In genomic region chr17:41082565-41083136, GRCh38 we compare ENCODE assay signal across 23 cellular contexts. TPM values are rescaled to one million over a fixed set of nuclear protein-coding genes. Genes with fewer than 3 reads are reported as not detected.
DNase-seq lines count a peak whose midpoint lies in the region; TF ChIP-seq lines count a peak whose summit lies in the region.
"Had no signal": no experiment of that assay in that cellular context is flagged by ENCODE, and none has a peak within 500 bp of the region (broad histone marks: within the 10 kb centered on the region; RNA-seq: fewer than 3 reads in every experiment).

No MANE protein-coding gene starts in this region.

- POLR2A ChIA-PET in RWPE1 (lab: Yijun Ruan, JAX; ENCODE audit: low non-redundant PET) = no interaction called here

- no peak overlapping the region for H3K27ac ChIP-seq in RWPE1
- no peak overlapping the region for H3K27ac ChIP-seq in ascending aorta
- H3K27ac ChIP-seq: skin epidermis, stomach, upper lobe of right lung had no signal

- H3K27me3 ChIP-seq in ascending aorta = no peaks in the 10 kb centered on the region
- H3K27me3 ChIP-seq: stomach, upper lobe of right lung had no signal

- CTCF ChIA-PET in RWPE1 (lab: Yijun Ruan, JAX) = no interaction called here

- H3K9me3 ChIP-seq in ascending aorta = no peaks in the 10 kb centered on the region
- H3K9me3 ChIP-seq: stomach, upper lobe of right lung had no signal

- no peaks in the 10 kb centered on the region for H3K4me1 ChIP-seq in ascending aorta
- H3K4me1 ChIP-seq: stomach, upper lobe of right lung had no signal

- no peaks in the 10 kb centered on the region for H3K36me3 ChIP-seq in ascending aorta
- H3K36me3 ChIP-seq: stomach, upper lobe of right lung had no signal

- no peak overlapping the region for H3K4me3 ChIP-seq in ascending aorta
- H3K4me3 ChIP-seq: skin epidermis, stomach, upper lobe of right lung had no signal

- intact Hi-C loops in ascending aorta (cut with DNase I) = no loop called here

- DNase-seq in A172 (ENCODE audit: low spot score) (peak; percentile 49), HCEC 1CT (peak; percentile 24), RWPE1 (ENCODE audit: low spot score) (peak; percentile 30), foreskin melanocyte (peak; percentile 96), ascending aorta (ENCODE audit: low spot score in 2 of 2) (no peak), NCI-H2227 (lab: John Stamatoyannopoulos, UW; ENCODE audit: unreplicated experiment) (no peak), Ammon's horn (ENCODE audit: low spot score) (no peak), NCI-H774 (lab: John Stamatoyannopoulos, UW) (no peak)
- DNase-seq: ACHN; activated CD4-positive, alpha-beta T cell treated with anti-CD3 and anti-CD28 coated beads for 4 hours; CD4-positive, alpha-beta T cell; naive thymus-derived CD8-positive, alpha-beta T cell; NCI-H1048; NCI-H2081; NCI-H526 treated with DMSO at 0.1 percent for 48 hours; posterior cingulate gyrus; stimulated activated CD4-positive, alpha-beta T cell treated with anti-CD3 and anti-CD28 coated beads, Interleukin-4, amount 100 ng/mL, for 1 hour; stomach; upper lobe of right lung had no signal

- TF ChIP-seq CTCF in RWPE1 (conservative IDR thresholded peaks at IDR 0.05; ENCODE audit: low read depth) (no peak), ascending aorta (IDR thresholded peaks at IDR 0.05) (no peak)

RNA-seq across cellular contexts. Expression of gene KRTAP4-7, which starts 1.3 kb away (rescaled TPM):
- not detected in 2 replicates for total RNA-seq in A172 (2014; rRNA removed; shearing (Covaris generic))
- total RNA-seq in ascending aorta = not detected
- total RNA-seq: activated T-helper 1 cell treated with anti-CD3 and anti-CD28 coated beads, Interleukin-12 subunit alpha, Interleukin-12 subunit beta, Interleukin-2, Interleukin-4 antibody, amounts not matched to agents 30 ng/mL and 10 ng/mL and 1 ng/mL, durations not matched to agents 14 hours and 24 hours and 36 hours; CD4-positive, alpha-beta T cell; fibroblast of villous mesenchyme; kidney epithelial cell; naive thymus-derived CD8-positive, alpha-beta T cell; stomach; upper lobe of right lung had no signal

RNA-seq across cellular contexts. Expression of gene KRTAP4-8, which starts 15.3 kb away (rescaled TPM):
- not detected in 2 replicates for total RNA-seq in A172 (2014; rRNA removed; shearing (Covaris generic))
- not detected for total RNA-seq in ascending aorta
- total RNA-seq: activated T-helper 1 cell treated with anti-CD3 and anti-CD28 coated beads, Interleukin-12 subunit alpha, Interleukin-12 subunit beta, Interleukin-2, Interleukin-4 antibody, amounts not matched to agents 30 ng/mL and 10 ng/mL and 1 ng/mL, durations not matched to agents 14 hours and 24 hours and 36 hours; CD4-positive, alpha-beta T cell; fibroblast of villous mesenchyme; kidney epithelial cell; naive thymus-derived CD8-positive, alpha-beta T cell; stomach; upper lobe of right lung had no signal

RNA-seq across cellular contexts. Expression of gene KRTAP2-4, which starts 17.0 kb away (rescaled TPM):
- not detected in 2 replicates for total RNA-seq in A172 (2014; rRNA removed; shearing (Covaris generic))
- total RNA-seq in ascending aorta = not detected
- total RNA-seq: activated T-helper 1 cell treated with anti-CD3 and anti-CD28 coated beads, Interleukin-12 subunit alpha, Interleukin-12 subunit beta, Interleukin-2, Interleukin-4 antibody, amounts not matched to agents 30 ng/mL and 10 ng/mL and 1 ng/mL, durations not matched to agents 14 hours and 24 hours and 36 hours; CD4-positive, alpha-beta T cell; fibroblast of villous mesenchyme; kidney epithelial cell; naive thymus-derived CD8-positive, alpha-beta T cell; stomach; upper lobe of right lung had no signal

RNA-seq across cellular contexts. Expression of gene KRTAP4-16, which starts 19.4 kb away (rescaled TPM):
- not detected in 2 replicates for total RNA-seq in A172 (2014; rRNA removed; shearing (Covaris generic))
- total RNA-seq in ascending aorta = not detected
- total RNA-seq: activated T-helper 1 cell treated with anti-CD3 and anti-CD28 coated beads, Interleukin-12 subunit alpha, Interleukin-12 subunit beta, Interleukin-2, Interleukin-4 antibody, amounts not matched to agents 30 ng/mL and 10 ng/mL and 1 ng/mL, durations not matched to agents 14 hours and 24 hours and 36 hours; CD4-positive, alpha-beta T cell; fibroblast of villous mesenchyme; kidney epithelial cell; naive thymus-derived CD8-positive, alpha-beta T cell; stomach; upper lobe of right lung had no signal

RNA-seq across cellular contexts. Expression of gene KRTAP4-9, which starts 22.5 kb away (rescaled TPM):
- 0.22 TPM in 1 of 2 replicates, not detected in the other for total RNA-seq in A172 (2014; rRNA removed; shearing (Covaris generic))
- total RNA-seq in ascending aorta = not detected
- total RNA-seq: activated T-helper 1 cell treated with anti-CD3 and anti-CD28 coated beads, Interleukin-12 subunit alpha, Interleukin-12 subunit beta, Interleukin-2, Interleukin-4 antibody, amounts not matched to agents 30 ng/mL and 10 ng/mL and 1 ng/mL, durations not matched to agents 14 hours and 24 hours and 36 hours; CD4-positive, alpha-beta T cell; fibroblast of villous mesenchyme; kidney epithelial cell; naive thymus-derived CD8-positive, alpha-beta T cell; stomach; upper lobe of right lung had no signal

Comparison
In these comparisons a context has a peak if more than half of its experiments do, and no peak if none do; other contexts are left out.
1. DNase-seq: peak in A172 (single experiment), HCEC 1CT (single experiment), RWPE1 (single experiment) and foreskin melanocyte (single experiment); none in ascending aorta (0 of 2), NCI-H2227 (single experiment), Ammon's horn (single experiment) and NCI-H774 (single experiment).